In genomic region chr15:25677719-25678497, GRCh38 we compare ENCODE assay signal across 18 cellular contexts.
DNase-seq lines count a peak whose midpoint lies in the region; ATAC-seq and TF ChIP-seq lines count a peak whose summit lies in the region.
"Had no signal": no experiment of that assay in that cellular context is flagged by ENCODE, and none has a peak within 500 bp of the region (broad histone marks: within the 10 kb centered on the region; RNA-seq: fewer than 3 reads in every experiment).

No MANE protein-coding gene starts in this region.

- H3K4me3 ChIP-seq in ascending aorta (no peak overlapping the region), sigmoid colon (no peak overlapping the region)
- H3K4me3 ChIP-seq: GM12878, Peyer's patch had no signal

- no peak for TF ChIP-seq EP300 in sigmoid colon (IDR thresholded peaks at IDR 0.05)

- intact Hi-C loops in ascending aorta (cut with DNase I) (loop anchor here (5.0 to 10.0 kb wide), 3 partner anchors 184 to 303 kb away; partner anchors contain the start of genes ATP10A and UBE3A), sigmoid colon (cut with DNase I) (loop anchor here (10.0 kb wide), 1 partner anchor 187 kb away; the partner anchor contains the start of gene ATP10A)

- TF ChIP-seq CTCF in ascending aorta (IDR thresholded peaks at IDR 0.05) (no peak), sigmoid colon (IDR thresholded peaks at IDR 0.05) (no peak)

- no peak for TF ChIP-seq POLR2A in sigmoid colon (IDR thresholded peaks at IDR 0.05)

- H3K27me3 ChIP-seq in ascending aorta (no peaks in the 10 kb centered on the region), sigmoid colon (no peaks in the 10 kb centered on the region)
- H3K27me3 ChIP-seq: Peyer's patch had no signal

- H3K36me3 ChIP-seq in ascending aorta (peaks cover 22 to 39% of the 10 kb centered on the region in 2 donors), sigmoid colon (peaks cover 0 to 16% (median 6%) of the 10 kb centered on the region in 4 donors)

- H3K4me1 ChIP-seq in ascending aorta (peaks cover 21 to 55% of the 10 kb centered on the region in 2 donors), sigmoid colon (peaks cover 0 to 25% (median 20%) of the 10 kb centered on the region in 4 donors)
- H3K4me1 ChIP-seq: Peyer's patch had no signal

- 69 to 75% methylated on average over 9 of the region's 9 CpGs for WGBS in sigmoid colon, 2 donors

- no peak for ATAC-seq in GM21367 (IDR thresholded peaks at IDR 0.05; ENCODE audit: unreplicated experiment)
- ATAC-seq: GM12878 had no signal

- H3K27ac ChIP-seq in ascending aorta (peak overlapping the region; percentile 59 to 75), sigmoid colon (no peak overlapping the region)
- H3K27ac ChIP-seq: Peyer's patch had no signal

- H3K9me3 ChIP-seq in ascending aorta, result no peaks in the 10 kb centered on the region
- no peaks in the 10 kb centered on the region for H3K9me3 ChIP-seq in sigmoid colon
- H3K9me3 ChIP-seq: Peyer's patch had no signal

- DNase-seq in ascending aorta (ENCODE audit: low spot score in 2 of 2) (no peak), left kidney (ENCODE audit: low read depth, low spot score) (peak; percentile 53), sigmoid colon (peak; percentile 34), NCI-H82 treated with DMSO at 0.1 percent for 48 hours (lab: John Stamatoyannopoulos, UW; ENCODE audit: unreplicated experiment) (no peak), NCI-H2081 (lab: John Stamatoyannopoulos, UW) (no peak)
- DNase-seq in activated CD4-positive, alpha-beta T cell treated with anti-CD3 and anti-CD28 coated beads, Interleukin-2, amount 50 U/mL, for 48 hours, result no peak
- DNase-seq: CD4-positive, CD25-positive, alpha-beta regulatory T cell; COR-L47; DMS79; GOT3; NCI-H1105; NCI-H2081 treated with DMSO at 0.1 percent for 48 hours; NCI-H2171 treated with DMSO at 0.1 percent for 48 hours; NCI-H524 treated with DMSO at 0.1 percent for 48 hours; NCI-H82 had no signal

Comparison
In these comparisons a context has a peak if more than half of its experiments do, and no peak if none do; other contexts are left out.
1. DNase-seq: peak in left kidney (single experiment) and sigmoid colon (single experiment); none in ascending aorta (0 of 2), activated CD4-positive, alpha-beta T cell treated with anti-CD3 and anti-CD28 coated beads, Interleukin-2, amount 50 U/mL, for 48 hours (0 of 2), NCI-H82 treated with DMSO at 0.1 percent for 48 hours (single experiment) and NCI-H2081 (0 of 2).
2. H3K27ac ChIP-seq: peak in ascending aorta (2 of 2); none in sigmoid colon (0 of 4).